In the genomic region with DNA sequence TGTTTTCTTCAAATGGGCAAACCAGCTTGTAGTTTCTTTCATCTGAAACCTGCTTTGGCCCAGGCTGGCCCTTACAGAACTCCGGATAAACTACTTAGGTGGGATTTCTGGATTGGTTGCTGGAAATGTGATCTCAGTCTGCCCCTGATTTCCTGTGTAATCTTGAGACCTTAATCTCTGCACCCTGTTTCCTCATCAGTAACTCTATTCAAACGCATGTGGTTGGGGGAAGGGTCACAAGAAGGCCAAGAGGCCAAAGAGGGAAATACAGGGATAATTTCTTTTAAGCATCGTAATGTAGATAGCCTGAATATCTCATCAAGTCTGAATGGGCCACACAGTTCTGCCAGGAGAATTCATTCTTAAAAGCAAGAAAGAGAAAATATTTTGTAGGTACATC, we compare ENCODE assay signal across 1 cellular context.
TF ChIP-seq lines count a peak whose summit lies in the region.

No MANE protein-coding gene starts in this region.

TF ChIP-seq in WTC11, 78 proteins besides CTCF, POLR2A, EP300 and RAD21 (continued from another document):
- no peak for TF ChIP-seq AR (CRISPR knock-in tag; IDR thresholded peaks at IDR 0.05)
TF ChIP-seq in WTC11: peak in this region for 0.
